Comparison of ENCODE assay signal across 1 cellular context in the genomic region with DNA sequence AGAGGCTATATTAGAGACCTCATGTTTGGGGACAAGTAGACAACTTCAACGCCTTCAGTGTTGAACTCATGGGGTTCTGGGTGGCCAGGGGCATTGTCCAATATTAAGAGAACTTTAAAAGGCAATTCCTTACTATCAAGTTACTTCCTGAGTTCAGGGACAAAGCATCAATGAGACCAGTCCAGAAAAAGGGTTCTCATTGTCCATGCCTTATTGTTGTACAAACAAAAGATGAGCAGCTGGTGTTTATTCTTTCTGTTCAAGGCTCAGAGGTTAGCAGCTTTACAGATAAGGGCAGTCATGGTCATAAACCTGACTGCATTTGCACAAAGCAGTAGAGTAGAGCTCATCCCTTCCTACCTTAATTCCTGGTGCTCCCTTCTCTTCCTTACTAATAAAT.
TF ChIP-seq lines count a peak whose summit lies in the region.

No MANE protein-coding gene starts in this region.

TF ChIP-seq in HepG2, 621 proteins besides CTCF, POLR2A, EP300 and RAD21 (continued from another document and continues in another):
- TF ChIP-seq, protein P1, sequence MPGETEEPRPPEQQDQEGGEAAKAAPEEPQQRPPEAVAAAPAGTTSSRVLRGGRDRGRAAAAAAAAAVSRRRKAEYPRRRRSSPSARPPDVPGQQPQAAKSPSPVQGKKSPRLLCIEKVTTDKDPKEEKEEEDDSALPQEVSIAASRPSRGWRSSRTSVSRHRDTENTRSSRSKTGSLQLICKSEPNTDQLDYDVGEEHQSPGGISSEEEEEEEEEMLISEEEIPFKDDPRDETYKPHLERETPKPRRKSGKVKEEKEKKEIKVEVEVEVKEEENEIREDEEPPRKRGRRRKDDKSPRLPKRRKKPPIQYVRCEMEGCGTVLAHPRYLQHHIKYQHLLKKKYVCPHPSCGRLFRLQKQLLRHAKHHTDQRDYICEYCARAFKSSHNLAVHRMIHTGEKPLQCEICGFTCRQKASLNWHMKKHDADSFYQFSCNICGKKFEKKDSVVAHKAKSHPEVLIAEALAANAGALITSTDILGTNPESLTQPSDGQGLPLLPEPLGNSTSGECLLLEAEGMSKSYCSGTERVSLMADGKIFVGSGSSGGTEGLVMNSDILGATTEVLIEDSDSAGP (CRISPR knock-in tag; IDR thresholded peaks at IDR 0.05; ENCODE audit: borderline replicate concordance) = no peak
- TF ChIP-seq MXI1 (IDR thresholded peaks at IDR 0.05; ENCODE audit: borderline replicate concordance, low read depth, low read length) (peak; percentile 38; the same call in 1 of the 3 replicates), HHEX (CRISPR knock-in tag; IDR thresholded peaks at IDR 0.05) (peak; percentile 80; the same call in 1 of the 2 replicates), GATA4 (IDR thresholded peaks at IDR 0.05; ENCODE audit: borderline replicate concordance, low read depth) (peak; percentile 95; the same call in 1 of the 2 replicates), SIX1 (CRISPR knock-in tag; IDR thresholded peaks at IDR 0.05; ENCODE audit: borderline replicate concordance) (peak; percentile 93), ASH2L (IDR thresholded peaks at IDR 0.05; ENCODE audit: insufficient read length, low read depth, low read length) (peak; percentile 39), ZBTB20 (CRISPR knock-in tag; IDR thresholded peaks at IDR 0.05; ENCODE audit: borderline replicate concordance, low read depth) (peak; percentile 94; the same call in 1 of the 2 replicates), GATAD2A (CRISPR knock-in tag; IDR thresholded peaks at IDR 0.05) (peak; percentile 95), KMT2B (CRISPR knock-in tag; IDR thresholded peaks at IDR 0.05) (no peak), ZNF143 (CRISPR knock-in tag; IDR thresholded peaks at IDR 0.05) (no peak), CREM (IDR thresholded peaks at IDR 0.05) (peak; percentile 78), CREM (CRISPR knock-in tag; IDR thresholded peaks at IDR 0.05) (no peak), TBX3 (IDR thresholded peaks at IDR 0.05; ENCODE audit: borderline replicate concordance) (peak; percentile 84), HNF4G (IDR thresholded peaks at IDR 0.05; ENCODE audit: borderline replicate concordance, low read depth, low read length) (peak; percentile 87), HNF4G (CRISPR knock-in tag; IDR thresholded peaks at IDR 0.05; ENCODE audit: borderline replicate concordance, low read depth) (no peak), GABPA (IDR thresholded peaks at IDR 0.05; ENCODE audit: low read depth, low read length) (no peak), GABPA (CRISPR knock-in tag; IDR thresholded peaks at IDR 0.05; ENCODE audit: low read depth) (peak; percentile 46), NCOA2 (CRISPR knock-in tag; IDR thresholded peaks at IDR 0.05) (peak; percentile 95), KDM1A (CRISPR knock-in tag; IDR thresholded peaks at IDR 0.05) (peak; percentile 34; the same call in 1 of the 2 replicates), HMG20A (CRISPR knock-in tag; IDR thresholded peaks at IDR 0.05; ENCODE audit: borderline replicate concordance) (peak; percentile 90; the same call in 1 of the 2 replicates), ZNF382 (CRISPR knock-in tag; IDR thresholded peaks at IDR 0.05; ENCODE audit: borderline replicate concordance) (no peak), ELF3 (CRISPR knock-in tag; IDR thresholded peaks at IDR 0.05) (peak; percentile 77; the same call in 1 of the 2 replicates), ZBTB7B (CRISPR knock-in tag; IDR thresholded peaks at IDR 0.05) (no peak), ZNF556 (CRISPR knock-in tag; IDR thresholded peaks at IDR 0.05; ENCODE audit: borderline replicate concordance) (peak; percentile 58; the same call in 1 of the 2 replicates)
- TF ChIP-seq, protein P2, sequence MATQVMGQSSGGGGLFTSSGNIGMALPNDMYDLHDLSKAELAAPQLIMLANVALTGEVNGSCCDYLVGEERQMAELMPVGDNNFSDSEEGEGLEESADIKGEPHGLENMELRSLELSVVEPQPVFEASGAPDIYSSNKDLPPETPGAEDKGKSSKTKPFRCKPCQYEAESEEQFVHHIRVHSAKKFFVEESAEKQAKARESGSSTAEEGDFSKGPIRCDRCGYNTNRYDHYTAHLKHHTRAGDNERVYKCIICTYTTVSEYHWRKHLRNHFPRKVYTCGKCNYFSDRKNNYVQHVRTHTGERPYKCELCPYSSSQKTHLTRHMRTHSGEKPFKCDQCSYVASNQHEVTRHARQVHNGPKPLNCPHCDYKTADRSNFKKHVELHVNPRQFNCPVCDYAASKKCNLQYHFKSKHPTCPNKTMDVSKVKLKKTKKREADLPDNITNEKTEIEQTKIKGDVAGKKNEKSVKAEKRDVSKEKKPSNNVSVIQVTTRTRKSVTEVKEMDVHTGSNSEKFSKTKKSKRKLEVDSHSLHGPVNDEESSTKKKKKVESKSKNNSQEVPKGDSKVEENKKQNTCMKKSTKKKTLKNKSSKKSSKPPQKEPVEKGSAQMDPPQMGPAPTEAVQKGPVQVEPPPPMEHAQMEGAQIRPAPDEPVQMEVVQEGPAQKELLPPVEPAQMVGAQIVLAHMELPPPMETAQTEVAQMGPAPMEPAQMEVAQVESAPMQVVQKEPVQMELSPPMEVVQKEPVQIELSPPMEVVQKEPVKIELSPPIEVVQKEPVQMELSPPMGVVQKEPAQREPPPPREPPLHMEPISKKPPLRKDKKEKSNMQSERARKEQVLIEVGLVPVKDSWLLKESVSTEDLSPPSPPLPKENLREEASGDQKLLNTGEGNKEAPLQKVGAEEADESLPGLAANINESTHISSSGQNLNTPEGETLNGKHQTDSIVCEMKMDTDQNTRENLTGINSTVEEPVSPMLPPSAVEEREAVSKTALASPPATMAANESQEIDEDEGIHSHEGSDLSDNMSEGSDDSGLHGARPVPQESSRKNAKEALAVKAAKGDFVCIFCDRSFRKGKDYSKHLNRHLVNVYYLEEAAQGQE (IDR thresholded peaks at IDR 0.05; ENCODE audit: borderline replicate concordance in 1 of 2, low read depth in 1 of 2, low read length in 2 of 2) = peak in 1 of 2 experiments; percentile 19; a peak in 1 of 4 replicates
- TF ChIP-seq, protein P3, sequence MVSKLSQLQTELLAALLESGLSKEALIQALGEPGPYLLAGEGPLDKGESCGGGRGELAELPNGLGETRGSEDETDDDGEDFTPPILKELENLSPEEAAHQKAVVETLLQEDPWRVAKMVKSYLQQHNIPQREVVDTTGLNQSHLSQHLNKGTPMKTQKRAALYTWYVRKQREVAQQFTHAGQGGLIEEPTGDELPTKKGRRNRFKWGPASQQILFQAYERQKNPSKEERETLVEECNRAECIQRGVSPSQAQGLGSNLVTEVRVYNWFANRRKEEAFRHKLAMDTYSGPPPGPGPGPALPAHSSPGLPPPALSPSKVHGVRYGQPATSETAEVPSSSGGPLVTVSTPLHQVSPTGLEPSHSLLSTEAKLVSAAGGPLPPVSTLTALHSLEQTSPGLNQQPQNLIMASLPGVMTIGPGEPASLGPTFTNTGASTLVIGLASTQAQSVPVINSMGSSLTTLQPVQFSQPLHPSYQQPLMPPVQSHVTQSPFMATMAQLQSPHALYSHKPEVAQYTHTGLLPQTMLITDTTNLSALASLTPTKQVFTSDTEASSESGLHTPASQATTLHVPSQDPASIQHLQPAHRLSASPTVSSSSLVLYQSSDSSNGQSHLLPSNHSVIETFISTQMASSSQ (IDR thresholded peaks at IDR 0.05; ENCODE audit: low read depth) = 0 out of 2 replicates have a peak, but pooled peaks have one; percentile 28
- TF ChIP-seq, protein P3 (CRISPR knock-in tag; IDR thresholded peaks at IDR 0.05; ENCODE audit: borderline replicate concordance) = no peak; the same call in 1 of the 2 replicates
- TF ChIP-seq, protein P4, sequence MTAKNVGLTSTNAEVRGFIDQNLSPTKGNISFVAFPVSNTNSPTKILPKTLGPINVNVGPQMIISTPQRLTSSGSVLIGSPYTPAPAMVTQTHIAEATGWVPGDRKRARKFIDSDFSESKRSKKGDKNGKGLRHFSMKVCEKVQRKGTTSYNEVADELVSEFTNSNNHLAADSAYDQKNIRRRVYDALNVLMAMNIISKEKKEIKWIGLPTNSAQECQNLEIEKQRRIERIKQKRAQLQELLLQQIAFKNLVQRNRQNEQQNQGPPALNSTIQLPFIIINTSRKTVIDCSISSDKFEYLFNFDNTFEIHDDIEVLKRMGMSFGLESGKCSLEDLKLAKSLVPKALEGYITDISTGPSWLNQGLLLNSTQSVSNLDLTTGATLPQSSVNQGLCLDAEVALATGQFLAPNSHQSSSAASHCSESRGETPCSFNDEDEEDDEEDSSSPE (CRISPR knock-in tag; IDR thresholded peaks at IDR 0.05) = no peak
- TF ChIP-seq, protein P5, sequence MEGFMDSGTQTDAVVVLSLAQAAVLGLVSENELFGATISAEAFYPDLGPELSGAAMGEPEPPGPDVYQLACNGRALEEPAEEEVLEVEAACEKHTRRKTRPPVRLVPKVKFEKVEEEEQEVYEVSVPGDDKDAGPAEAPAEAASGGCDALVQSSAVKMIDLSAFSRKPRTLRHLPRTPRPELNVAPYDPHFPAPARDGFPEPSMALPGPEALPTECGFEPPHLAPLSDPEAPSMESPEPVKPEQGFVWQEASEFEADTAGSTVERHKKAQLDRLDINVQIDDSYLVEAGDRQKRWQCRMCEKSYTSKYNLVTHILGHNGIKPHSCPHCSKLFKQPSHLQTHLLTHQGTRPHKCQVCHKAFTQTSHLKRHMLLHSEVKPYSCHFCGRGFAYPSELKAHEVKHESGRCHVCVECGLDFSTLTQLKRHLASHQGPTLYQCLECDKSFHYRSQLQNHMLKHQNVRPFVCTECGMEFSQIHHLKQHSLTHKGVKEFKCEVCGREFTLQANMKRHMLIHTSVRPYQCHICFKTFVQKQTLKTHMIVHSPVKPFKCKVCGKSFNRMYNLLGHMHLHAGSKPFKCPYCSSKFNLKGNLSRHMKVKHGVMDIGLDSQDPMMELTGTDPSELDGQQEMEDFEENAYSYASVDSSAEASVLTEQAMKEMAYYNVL (CRISPR knock-in tag; IDR thresholded peaks at IDR 0.05; ENCODE audit: borderline replicate concordance) = peak; percentile 93
- TF ChIP-seq, protein P6, sequence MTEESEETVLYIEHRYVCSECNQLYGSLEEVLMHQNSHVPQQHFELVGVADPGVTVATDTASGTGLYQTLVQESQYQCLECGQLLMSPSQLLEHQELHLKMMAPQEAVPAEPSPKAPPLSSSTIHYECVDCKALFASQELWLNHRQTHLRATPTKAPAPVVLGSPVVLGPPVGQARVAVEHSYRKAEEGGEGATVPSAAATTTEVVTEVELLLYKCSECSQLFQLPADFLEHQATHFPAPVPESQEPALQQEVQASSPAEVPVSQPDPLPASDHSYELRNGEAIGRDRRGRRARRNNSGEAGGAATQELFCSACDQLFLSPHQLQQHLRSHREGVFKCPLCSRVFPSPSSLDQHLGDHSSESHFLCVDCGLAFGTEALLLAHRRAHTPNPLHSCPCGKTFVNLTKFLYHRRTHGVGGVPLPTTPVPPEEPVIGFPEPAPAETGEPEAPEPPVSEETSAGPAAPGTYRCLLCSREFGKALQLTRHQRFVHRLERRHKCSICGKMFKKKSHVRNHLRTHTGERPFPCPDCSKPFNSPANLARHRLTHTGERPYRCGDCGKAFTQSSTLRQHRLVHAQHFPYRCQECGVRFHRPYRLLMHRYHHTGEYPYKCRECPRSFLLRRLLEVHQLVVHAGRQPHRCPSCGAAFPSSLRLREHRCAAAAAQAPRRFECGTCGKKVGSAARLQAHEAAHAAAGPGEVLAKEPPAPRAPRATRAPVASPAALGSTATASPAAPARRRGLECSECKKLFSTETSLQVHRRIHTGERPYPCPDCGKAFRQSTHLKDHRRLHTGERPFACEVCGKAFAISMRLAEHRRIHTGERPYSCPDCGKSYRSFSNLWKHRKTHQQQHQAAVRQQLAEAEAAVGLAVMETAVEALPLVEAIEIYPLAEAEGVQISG (CRISPR knock-in tag; IDR thresholded peaks at IDR 0.05) = peak; percentile 32; the same call in 1 of the 2 replicates
- TF ChIP-seq, protein P7, sequence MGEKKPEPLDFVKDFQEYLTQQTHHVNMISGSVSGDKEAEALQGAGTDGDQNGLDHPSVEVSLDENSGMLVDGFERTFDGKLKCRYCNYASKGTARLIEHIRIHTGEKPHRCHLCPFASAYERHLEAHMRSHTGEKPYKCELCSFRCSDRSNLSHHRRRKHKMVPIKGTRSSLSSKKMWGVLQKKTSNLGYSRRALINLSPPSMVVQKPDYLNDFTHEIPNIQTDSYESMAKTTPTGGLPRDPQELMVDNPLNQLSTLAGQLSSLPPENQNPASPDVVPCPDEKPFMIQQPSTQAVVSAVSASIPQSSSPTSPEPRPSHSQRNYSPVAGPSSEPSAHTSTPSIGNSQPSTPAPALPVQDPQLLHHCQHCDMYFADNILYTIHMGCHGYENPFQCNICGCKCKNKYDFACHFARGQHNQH (CRISPR knock-in tag; IDR thresholded peaks at IDR 0.05) = 0 out of 2 replicates have a peak, but pooled peaks have one; percentile 44
- TF ChIP-seq, protein P8, sequence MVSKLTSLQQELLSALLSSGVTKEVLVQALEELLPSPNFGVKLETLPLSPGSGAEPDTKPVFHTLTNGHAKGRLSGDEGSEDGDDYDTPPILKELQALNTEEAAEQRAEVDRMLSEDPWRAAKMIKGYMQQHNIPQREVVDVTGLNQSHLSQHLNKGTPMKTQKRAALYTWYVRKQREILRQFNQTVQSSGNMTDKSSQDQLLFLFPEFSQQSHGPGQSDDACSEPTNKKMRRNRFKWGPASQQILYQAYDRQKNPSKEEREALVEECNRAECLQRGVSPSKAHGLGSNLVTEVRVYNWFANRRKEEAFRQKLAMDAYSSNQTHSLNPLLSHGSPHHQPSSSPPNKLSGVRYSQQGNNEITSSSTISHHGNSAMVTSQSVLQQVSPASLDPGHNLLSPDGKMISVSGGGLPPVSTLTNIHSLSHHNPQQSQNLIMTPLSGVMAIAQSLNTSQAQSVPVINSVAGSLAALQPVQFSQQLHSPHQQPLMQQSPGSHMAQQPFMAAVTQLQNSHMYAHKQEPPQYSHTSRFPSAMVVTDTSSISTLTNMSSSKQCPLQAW (CRISPR knock-in tag; IDR thresholded peaks at IDR 0.05) = no peak
- TF ChIP-seq, protein P9, sequence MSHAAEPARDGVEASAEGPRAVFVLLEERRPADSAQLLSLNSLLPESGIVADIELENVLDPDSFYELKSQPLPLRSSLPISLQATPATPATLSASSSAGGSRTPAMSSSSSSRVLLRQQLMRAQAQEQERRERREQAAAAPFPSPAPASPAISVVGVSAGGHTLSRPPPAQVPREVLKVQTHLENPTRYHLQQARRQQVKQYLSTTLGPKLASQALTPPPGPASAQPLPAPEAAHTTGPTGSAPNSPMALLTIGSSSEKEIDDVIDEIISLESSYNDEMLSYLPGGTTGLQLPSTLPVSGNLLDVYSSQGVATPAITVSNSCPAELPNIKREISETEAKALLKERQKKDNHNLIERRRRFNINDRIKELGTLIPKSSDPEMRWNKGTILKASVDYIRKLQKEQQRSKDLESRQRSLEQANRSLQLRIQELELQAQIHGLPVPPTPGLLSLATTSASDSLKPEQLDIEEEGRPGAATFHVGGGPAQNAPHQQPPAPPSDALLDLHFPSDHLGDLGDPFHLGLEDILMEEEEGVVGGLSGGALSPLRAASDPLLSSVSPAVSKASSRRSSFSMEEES (CRISPR knock-in tag; IDR thresholded peaks at IDR 0.05) = peak; percentile 49; the same call in 1 of the 2 replicates
